8 cellular contexts compared by ENCODE assay signal in genomic region chr16:80084614-80085013, GRCh38.
DNase-seq lines count a peak whose midpoint lies in the region; ATAC-seq and TF ChIP-seq lines count a peak whose summit lies in the region.

No MANE protein-coding gene starts in this region.

- DNase-seq in C1 segment of cervical spinal cord (lab: John Stamatoyannopoulos, UW), result peak in 11 of 14 donors; percentile 1 to 31 (median 12)
- peak; percentile 59 for DNase-seq in amniotic epithelial cell (ENCODE audit: low read depth)
- peak; percentile 24 to 56 (median 50) for DNase-seq in right cardiac atrium
- peak; percentile 8 to 19 for DNase-seq in gastrocnemius medialis
- DNase-seq in GM19240 (ENCODE audit: insufficient read length, low spot score), result no peak
- no peak for DNase-seq in SHP77 treated with DMSO at 0.1 percent for 48 hours (lab: John Stamatoyannopoulos, UW)

- TF ChIP-seq POLR2A in gastrocnemius medialis (IDR thresholded peaks at IDR 0.05), result no peak

- in situ Hi-C loops in gastrocnemius medialis (cut with MboI; ENCODE audit: low sequenced_read_pairs in 4 of 4), result no loop called here

- peak; percentile 38; the same call in 1 of the 2 replicates for TF ChIP-seq CTCF in HEK293 (tag by site-specific recombination; IDR thresholded peaks at IDR 0.05)
- TF ChIP-seq CTCF in gastrocnemius medialis (IDR thresholded peaks at IDR 0.05 in 4 of 5, conservative IDR thresholded peaks at IDR 0.05 in 1 of 5), result peak in 4 of 5 experiments; percentile 13 to 49 (median 38)

- intact Hi-C loops in right cardiac atrium (cut with DNase I), result loop anchor here in 1 of 4 donors (10.0 kb wide), 1 partner anchor 1590 kb away; no protein-coding TSS in a partner anchor
- intact Hi-C loops in gastrocnemius medialis (cut with DNase I; ENCODE audit: low total_unique reads), result loop anchor here (10.0 kb wide), 1 partner anchor 1960 kb away; no protein-coding TSS in a partner anchor

- H3K4me3 ChIP-seq in HEK293 (ENCODE audit: low read depth, low read length) (no peak overlapping the region), right cardiac atrium (ENCODE audit: low read length) (no peak overlapping the region), gastrocnemius medialis (no peak overlapping the region)

- no peaks in the 10 kb centered on the region for H3K27me3 ChIP-seq in right cardiac atrium (ENCODE audit: control insufficient read depth, insufficient read depth)
- no peaks in the 10 kb centered on the region for H3K27me3 ChIP-seq in gastrocnemius medialis

- 17% methylated on average over 5 of the region's 5 CpGs for WGBS in right cardiac atrium

- H3K36me3 ChIP-seq in HEK293 (ENCODE audit: control insufficient read depth in 2 of 2, insufficient read depth in 1 of 2, low read length in 2 of 2) (no peaks in the 10 kb centered on the region), gastrocnemius medialis (no peaks in the 10 kb centered on the region)

- H3K27ac ChIP-seq in HEK293 (ENCODE audit: extremely low read depth, low read depth, low read length) (no peak overlapping the region), right cardiac atrium (ENCODE audit: low read length) (no peak overlapping the region), gastrocnemius medialis (no peak overlapping the region)

- POLR2A ChIA-PET in HEK293 (lab: Yijun Ruan, JAX), result no interaction called here

- H3K9me3 ChIP-seq in HEK293 (ENCODE audit: control insufficient read depth, insufficient read depth, low read depth, low read length) (no peaks in the 10 kb centered on the region), right cardiac atrium (ENCODE audit: control insufficient read depth, low read length) (no peaks in the 10 kb centered on the region), gastrocnemius medialis (no peaks in the 10 kb centered on the region)

- CTCF ChIA-PET in HEK293 (lab: Yijun Ruan, JAX), result interaction anchor here (0.5 to 1.3 kb wide), 9 partner anchors 12 to 383 kb away, joined by 3 to 4 read pairs (median 3); no protein-coding TSS in a partner anchor

- H3K4me1 ChIP-seq in HEK293 (ENCODE audit: control insufficient read depth, insufficient read depth, low read length), result no peaks in the 10 kb centered on the region
- H3K4me1 ChIP-seq in right cardiac atrium (ENCODE audit: control insufficient read depth, insufficient read depth, low read length), result no peaks in the 10 kb centered on the region
- no peaks in the 10 kb centered on the region for H3K4me1 ChIP-seq in gastrocnemius medialis

- ATAC-seq in right cardiac atrium (peak; percentile 95), gastrocnemius medialis (peak in 1 of 2 donors; percentile 75), HG03469 (IDR thresholded peaks at IDR 0.05; ENCODE audit: unreplicated experiment) (no peak)

TF ChIP-seq in HEK293, 187 proteins besides CTCF, POLR2A, EP300 and RAD21:
- 0 out of 2 replicates have a peak, but pooled peaks have one; percentile 47 for TF ChIP-seq ZNF561 (tag by site-specific recombination; IDR thresholded peaks at IDR 0.05; ENCODE audit: borderline replicate concordance)
- TF ChIP-seq SCRT1 (tag by site-specific recombination; IDR thresholded peaks at IDR 0.05; ENCODE audit: borderline replicate concordance), result peak; percentile 73; the same call in 1 of the 2 replicates
- peak; percentile 48 for TF ChIP-seq ZNF654 (tag by site-specific recombination; IDR thresholded peaks at IDR 0.05; ENCODE audit: low read depth)
- peak; percentile 66 for TF ChIP-seq SCRT2 (tag by site-specific recombination; IDR thresholded peaks at IDR 0.05)
- no peak for TF ChIP-seq ZNF214 (tag by site-specific recombination; IDR thresholded peaks at IDR 0.05; ENCODE audit: borderline replicate concordance)
- no peak for TF ChIP-seq ZNF48 (tag by site-specific recombination; IDR thresholded peaks at IDR 0.05)

Comparison
In these comparisons a context has a peak if more than half of its experiments do, and no peak if none do; other contexts are left out.
1. DNase-seq: peak in C1 segment of cervical spinal cord (11 of 14), amniotic epithelial cell (single experiment), right cardiac atrium (3 of 3) and gastrocnemius medialis (2 of 2); none in GM19240 (single experiment) and SHP77 treated with DMSO at 0.1 percent for 48 hours (single experiment).